In genomic region chr12:124632510-124632909, GRCh38 we compare ENCODE assay signal across 11 cellular contexts.
DNase-seq lines count a peak whose midpoint lies in the region; TF ChIP-seq lines count a peak whose summit lies in the region.
"Had no signal": no experiment of that assay in that cellular context is flagged by ENCODE, and none has a peak within 500 bp of the region (broad histone marks: within the 10 kb centered on the region; RNA-seq: fewer than 3 reads in every experiment).

No MANE protein-coding gene starts in this region.

- H3K36me3 ChIP-seq in rectal smooth muscle tissue (ENCODE audit: control insufficient read depth, insufficient read depth, low read length) = no peaks in the 10 kb centered on the region
- no peaks in the 10 kb centered on the region for H3K36me3 ChIP-seq in adrenal gland (replicated peaks in 1 of 2)
- H3K36me3 ChIP-seq: thyroid gland had no signal

- TF ChIP-seq POLR2A in adrenal gland (IDR thresholded peaks at IDR 0.05) = no peak

- H3K4me3 ChIP-seq in fibroblast of pulmonary artery (replicated peaks; ENCODE audit: low read depth, low read length) (no peak overlapping the region), rectal smooth muscle tissue (ENCODE audit: low read length) (no peak overlapping the region), adrenal gland (no peak overlapping the region)
- H3K4me3 ChIP-seq: thyroid gland had no signal

- 81 to 90% (median 86%) methylated on average over 5 to 6 of the region's 6 CpGs for WGBS in adrenal gland, 4 donors

- intact Hi-C loops in adrenal gland (cut with DNase I) = no loop called here

- H3K9me3 ChIP-seq in adrenal gland (replicated peaks in 1 of 3) = no peaks in the 10 kb centered on the region
- H3K9me3 ChIP-seq: thyroid gland had no signal

- TF ChIP-seq CTCF in fibroblast of pulmonary artery (IDR thresholded peaks at IDR 0.05; ENCODE audit: low read length, missing control alignments) = no peak
- TF ChIP-seq CTCF in adrenal gland (IDR thresholded peaks at IDR 0.05) = no peak

- H3K4me1 ChIP-seq in rectal smooth muscle tissue (ENCODE audit: control insufficient read depth, insufficient read depth, low read length) = no peaks in the 10 kb centered on the region
- H3K4me1 ChIP-seq in adrenal gland (replicated peaks in 1 of 2) = peaks cover 0 to under 1% of the 10 kb centered on the region in 2 donors
- H3K4me1 ChIP-seq: thyroid gland had no signal

- no peak overlapping the region for H3K9ac ChIP-seq in rectal smooth muscle tissue (ENCODE audit: low read length)

- DNase-seq in NCI-H1436 (lab: John Stamatoyannopoulos, UW) (peak; percentile 26), NCI-H1436 treated with DMSO at 0.1 percent for 48 hours (lab: John Stamatoyannopoulos, UW) (no peak), NCI-H82 treated with DMSO at 0.1 percent for 48 hours (lab: John Stamatoyannopoulos, UW; ENCODE audit: unreplicated experiment) (peak; percentile 55), fibroblast of pulmonary artery (ENCODE audit: low read depth) (peak; percentile 40), adrenal gland (no peak)
- DNase-seq in activated CD8-positive, alpha-beta memory T cell treated with anti-CD3 and anti-CD28 coated beads, Interleukin-2, amount 50 U/mL, for 4 hours = no peak
- no peak for DNase-seq in stimulated activated CD4-positive, alpha-beta T cell treated with anti-CD3 and anti-CD28 coated beads, Interleukin-4, amount 100 ng/mL, for 4 hours
- DNase-seq: aorta, hippocampal formation, thyroid gland had no signal

- H3K27ac ChIP-seq in rectal smooth muscle tissue (ENCODE audit: low read depth, low read length) (peak overlapping the region; percentile 48), adrenal gland (peak overlapping the region in 1 of 5 donors; percentile 44)
- H3K27ac ChIP-seq: thyroid gland had no signal

- H3K27me3 ChIP-seq in rectal smooth muscle tissue (ENCODE audit: control insufficient read depth, insufficient read depth, low read length) (no peaks in the 10 kb centered on the region), adrenal gland (no peaks in the 10 kb centered on the region)
- H3K27me3 ChIP-seq: thyroid gland had no signal

Comparison
In these comparisons a context has a peak if more than half of its experiments do, and no peak if none do; other contexts are left out.
1. DNase-seq: peak in NCI-H1436 (single experiment), NCI-H82 treated with DMSO at 0.1 percent for 48 hours (single experiment) and fibroblast of pulmonary artery (single experiment); none in NCI-H1436 treated with DMSO at 0.1 percent for 48 hours (single experiment), activated CD8-positive, alpha-beta memory T cell treated with anti-CD3 and anti-CD28 coated beads, Interleukin-2, amount 50 U/mL, for 4 hours (single experiment), adrenal gland (0 of 7) and stimulated activated CD4-positive, alpha-beta T cell treated with anti-CD3 and anti-CD28 coated beads, Interleukin-4, amount 100 ng/mL, for 4 hours (0 of 2).